Comparison of ENCODE assay signal across 30 cellular contexts in the genomic region with DNA sequence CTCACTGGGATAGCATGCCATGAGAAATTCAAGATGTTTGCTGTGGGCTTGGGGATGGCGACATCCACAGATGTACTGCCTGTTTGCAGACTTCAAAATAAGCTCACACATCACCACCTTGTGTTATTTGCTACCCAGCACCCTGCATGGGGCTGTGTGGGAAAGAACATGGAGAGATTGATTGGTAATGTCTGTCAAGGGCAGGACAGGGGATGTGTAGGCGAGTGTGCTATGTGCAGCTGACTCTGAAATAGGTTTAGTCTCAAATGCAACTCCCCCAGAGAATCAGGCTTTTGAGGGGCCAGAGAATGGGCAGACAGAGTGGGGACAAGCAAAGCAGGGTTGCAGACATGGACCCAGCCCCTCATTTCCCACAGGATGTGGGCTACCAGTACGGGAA. TPM values are rescaled to one million over a fixed set of nuclear protein-coding genes. Genes with fewer than 3 reads are reported as not detected.
"Had no signal": no experiment of that assay in that cellular context is flagged by ENCODE, and none has a peak within 500 bp of the region (broad histone marks: within the 10 kb centered on the region; RNA-seq: fewer than 3 reads in every experiment).

No MANE protein-coding gene starts in this region.

- H3K4me1 ChIP-seq: adrenal gland, Peyer's patch, SJSA1 had no signal

- H3K4me3 Mint-ChIP-seq: activated B cell treated with CpG ODN at 0.5 μM for 24 hours; activated CD4-positive, alpha-beta memory T cell treated with anti-CD3 and anti-CD28 coated beads for 36 hours; activated naive CD4-positive, alpha-beta T cell treated with anti-CD3 and anti-CD28 coated beads for 36 hours; activated T-cell treated with anti-CD3 and anti-CD28 coated beads, Interleukin-2, amount 50 U/mL, for 4 hours; activated T-helper 1 cell treated with anti-CD3 and anti-CD28 coated beads, Interleukin-12 subunit alpha, Interleukin-12 subunit beta, Interleukin-2, Interleukin-4 antibody, amounts not matched to agents 30 ng/mL and 10 ng/mL and 1 ng/mL, durations not matched to agents 14 hours and 24 hours and 36 hours; brain; T-helper 17 cell had no signal

- H3K4me1 Mint-ChIP-seq: activated B cell treated with CpG ODN at 0.5 μM for 24 hours, brain, T-helper 17 cell had no signal

- H3K27me3 ChIP-seq: adrenal gland, Peyer's patch, SJSA1 had no signal

- H3K9ac ChIP-seq: SK-N-SH had no signal

- H3K27me3 Mint-ChIP-seq: activated B cell treated with CpG ODN at 0.5 μM for 24 hours; activated CD4-positive, alpha-beta memory T cell treated with anti-CD3 and anti-CD28 coated beads for 36 hours; brain; T-helper 17 cell had no signal

- H3K4me3 ChIP-seq: adrenal gland, Peyer's patch, SJSA1 had no signal

- H3K27ac Mint-ChIP-seq: activated B cell treated with CpG ODN at 0.5 μM for 24 hours; activated CD4-positive, alpha-beta memory T cell treated with anti-CD3 and anti-CD28 coated beads for 36 hours; activated naive CD4-positive, alpha-beta T cell treated with anti-CD3 and anti-CD28 coated beads for 36 hours; activated naive CD4-positive, alpha-beta T cell treated with anti-CD3 and anti-CD28 coated beads, Interleukin-2, amount 50 U/mL, for 72 hours; activated T-helper 1 cell treated with anti-CD3 and anti-CD28 coated beads, Interleukin-12 subunit alpha, Interleukin-12 subunit beta, Interleukin-2, Interleukin-4 antibody, amounts not matched to agents 30 ng/mL and 10 ng/mL and 1 ng/mL, durations not matched to agents 14 hours and 24 hours and 36 hours; brain; T-helper 17 cell had no signal

- DNase-seq: activated B cell treated with CpG ODN at 0.5 μM for 24 hours; activated CD4-positive, alpha-beta memory T cell treated with anti-CD3 and anti-CD28 coated beads for 36 hours; activated CD4-positive, alpha-beta T cell treated with anti-CD3 and anti-CD28 coated beads for 4 hours; activated CD4-positive, alpha-beta T cell treated with anti-CD3 and anti-CD28 coated beads, Interleukin-2, amount 50 U/mL, for 1 hour; activated CD4-positive, CD25-positive, alpha-beta regulatory T cell treated with anti-CD3 and anti-CD28 coated beads, Interleukin-2, amount 50 U/mL, for 72 hours; activated CD8-positive, alpha-beta memory T cell treated with anti-CD3 and anti-CD28 coated beads, Interleukin-2, amount 50 U/mL, for 4 hours; activated gamma-delta T cell treated with Interleukin-2 at 50 U/mL for 16 hours; activated naive CD4-positive, alpha-beta T cell treated with anti-CD3 and anti-CD28 coated beads for 36 hours; activated T-cell treated with anti-CD3 and anti-CD28 coated beads for 4 hours; activated T-cell treated with anti-CD3 and anti-CD28 coated beads, Interleukin-2, amount 50 U/mL, for 4 hours; adrenal gland; anterior cingulate cortex; Karpas-422; NCI-H1048; NCI-H1105 treated with DMSO at 0.1 percent for 48 hours; NCI-H1436; NCI-H1694; NCI-H2029; NCI-H345; NCI-H524 treated with DMSO at 0.1 percent for 48 hours; Peyer's patch; RPMI8226; SHP77 treated with DMSO at 0.1 percent for 48 hours; SK-N-SH; T-helper 17 cell had no signal

- H3K27ac ChIP-seq: adrenal gland, Peyer's patch, SJSA1, VCaP had no signal

- H3K9me3 Mint-ChIP-seq: activated B cell treated with CpG ODN at 0.5 μM for 24 hours; activated naive CD4-positive, alpha-beta T cell treated with anti-CD3 and anti-CD28 coated beads for 36 hours; activated naive CD4-positive, alpha-beta T cell treated with anti-CD3 and anti-CD28 coated beads, Interleukin-2, amount 50 U/mL, for 72 hours; activated T-cell treated with anti-CD3 and anti-CD28 coated beads, Interleukin-2, amount 50 U/mL, for 4 hours; activated T-helper 1 cell treated with anti-CD3 and anti-CD28 coated beads, Interleukin-12 subunit alpha, Interleukin-12 subunit beta, Interleukin-2, Interleukin-4 antibody, amounts not matched to agents 30 ng/mL and 10 ng/mL and 1 ng/mL, durations not matched to agents 14 hours and 24 hours and 36 hours had no signal

- ATAC-seq: activated naive CD4-positive, alpha-beta T cell treated with anti-CD3 and anti-CD28 coated beads, Interleukin-2, amount 50 U/mL, for 72 hours; activated T-cell treated with anti-CD3 and anti-CD28 coated beads, Interleukin-2, amount 50 U/mL, for 4 hours; T-helper 17 cell had no signal

- H3K9me3 ChIP-seq: adrenal gland, Peyer's patch, SJSA1, SK-N-SH had no signal

RNA-seq across cellular contexts. Expression of a gene that starts 35.4 kb away (rescaled TPM):
- total RNA-seq: SJSA1 had no signal
